In the genomic region with DNA sequence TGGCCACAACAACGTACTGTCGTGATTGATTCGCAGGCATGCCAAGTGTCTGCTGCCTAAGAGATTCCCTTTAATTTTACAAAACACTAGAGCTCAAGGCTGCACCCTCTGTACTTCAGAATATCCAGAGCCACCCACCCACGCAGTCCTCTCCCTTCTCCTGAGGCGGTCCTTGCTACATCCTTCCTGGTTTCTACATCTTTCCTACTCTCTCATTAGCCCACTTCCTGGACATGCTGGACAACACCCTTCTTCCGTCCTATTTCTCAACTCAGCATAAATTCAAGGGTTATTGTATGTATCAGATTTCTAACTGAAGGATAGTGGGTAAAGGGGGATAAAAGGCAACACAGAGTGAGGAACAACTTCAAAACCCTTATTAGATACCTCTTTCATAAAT, we compare ENCODE assay signal across 15 cellular contexts.
DNase-seq lines count a peak whose midpoint lies in the region; ATAC-seq and TF ChIP-seq lines count a peak whose summit lies in the region.
"Had no signal": no experiment of that assay in that cellular context is flagged by ENCODE, and none has a peak within 500 bp of the region (broad histone marks: within the 10 kb centered on the region; RNA-seq: fewer than 3 reads in every experiment).

No MANE protein-coding gene starts in this region.

- in situ Hi-C loops in transverse colon (cut with MboI; ENCODE audit: low pct_ligation_motif_present in 1 of 4, low pct_unique_long_range_greater_than_20kb in 1 of 4, low sequenced_read_pairs in 3 of 4), result no loop called here

- no peaks in the 10 kb centered on the region for H3K36me3 ChIP-seq in breast epithelium
- H3K36me3 ChIP-seq in transverse colon, result no peaks in the 10 kb centered on the region

- no peak for TF ChIP-seq POLR2A in breast epithelium (IDR thresholded peaks at IDR 0.05)
- no peak for TF ChIP-seq POLR2A in transverse colon (IDR thresholded peaks at IDR 0.05)

- WGBS in transverse colon (ENCODE audit: low coverage in 1 of 2), 2 donors, result 89 to 95% methylated on average over 6 of the region's 6 CpGs

- peak; percentile 18 for DNase-seq in MCF 10A (ENCODE audit: unreplicated experiment)
- no peak for DNase-seq in breast epithelium (ENCODE audit: low spot score in 2 of 2)
- DNase-seq in Kasumi-1 (lab: John Stamatoyannopoulos, UW), result peak; percentile 4 to 15
- peak; percentile 37 for DNase-seq in left cardiac atrium
- DNase-seq in transverse colon, result no peak
- no peak for DNase-seq in putamen (ENCODE audit: low spot score)
- no peak for DNase-seq in activated gamma-delta T cell treated with Interleukin-2 at 50 U/mL for 16 hours
- DNase-seq: 8988T; Calu3; CD4-positive, alpha-beta T cell; HCEC 1CT; NCI-H1092 treated with DMSO at 0.1 percent for 48 hours; NCI-H1694; NCI-H446 had no signal

- peaks cover 22% of the 10 kb centered on the region for H3K9me3 Mint-ChIP-seq in MCF 10A (ENCODE audit: unreplicated experiment)
- peaks cover 11% of the 10 kb centered on the region for H3K9me3 Mint-ChIP-seq in stimulated activated memory B cell treated with anti-CD40 and anti-IgM and Interleukin-4, amounts not matched to agents 10 μg/mL and 1 μg/mL and 100 μg/mL, for 72 hours

- CTCF ChIA-PET in MCF 10A (lab: Yijun Ruan, JAX), result interaction anchor here (1.5 kb wide), 1 partner anchor 25 kb away, joined by 4 read pairs; no protein-coding TSS in a partner anchor

- H3K36me3 Mint-ChIP-seq in MCF 10A (ENCODE audit: insufficient read depth, unreplicated experiment), result no peaks in the 10 kb centered on the region
- H3K36me3 Mint-ChIP-seq in stimulated activated memory B cell treated with anti-CD40 and anti-IgM and Interleukin-4, amounts not matched to agents 10 μg/mL and 1 μg/mL and 100 μg/mL, for 72 hours, result peaks cover 23% of the 10 kb centered on the region

- H3K27ac ChIP-seq in breast epithelium, result no peak overlapping the region
- no peak overlapping the region for H3K27ac ChIP-seq in transverse colon

- H3K27me3 Mint-ChIP-seq in MCF 10A (ENCODE audit: insufficient read depth, unreplicated experiment), result no peaks in the 10 kb centered on the region
- no peaks in the 10 kb centered on the region for H3K27me3 Mint-ChIP-seq in stimulated activated memory B cell treated with anti-CD40 and anti-IgM and Interleukin-4, amounts not matched to agents 10 μg/mL and 1 μg/mL and 100 μg/mL, for 72 hours
- H3K27me3 Mint-ChIP-seq: CD4-positive, alpha-beta T cell had no signal

- POLR2A ChIA-PET in MCF 10A (lab: Yijun Ruan, JAX), result no interaction called here

- H3K27me3 ChIP-seq in breast epithelium, result no peaks in the 10 kb centered on the region
- no peaks in the 10 kb centered on the region for H3K27me3 ChIP-seq in transverse colon

- H3K4me1 ChIP-seq in breast epithelium (peaks cover 0 to 8% of the 10 kb centered on the region in 2 donors), transverse colon (peaks cover 0 to 5% (median 0%) of the 10 kb centered on the region in 4 donors)

- no peak for TF ChIP-seq EP300 in transverse colon (IDR thresholded peaks at IDR 0.05; ENCODE audit: low read depth)

- H3K4me1 Mint-ChIP-seq in MCF 10A (ENCODE audit: insufficient read depth, unreplicated experiment), result peaks cover 5% of the 10 kb centered on the region
- peaks cover 65% of the 10 kb centered on the region for H3K4me1 Mint-ChIP-seq in stimulated activated memory B cell treated with anti-CD40 and anti-IgM and Interleukin-4, amounts not matched to agents 10 μg/mL and 1 μg/mL and 100 μg/mL, for 72 hours

- BruUV-seq in MCF 10A (replicated peaks; lab: Mats Ljungman, UMichigan), result no TSS peak

- TF ChIP-seq CTCF in MCF 10A (IDR thresholded peaks at IDR 0.05; ENCODE audit: unreplicated experiment) (no peak), breast epithelium (IDR thresholded peaks at IDR 0.05) (no peak), transverse colon (IDR thresholded peaks at IDR 0.05) (no peak)

- H3K9me3 ChIP-seq in breast epithelium, result no peaks in the 10 kb centered on the region
- H3K9me3 ChIP-seq in transverse colon, result no peaks in the 10 kb centered on the region

- intact Hi-C loops in MCF 10A (cut with micrococcal nuclease) (no loop called here), breast epithelium (cut with DNase I; ENCODE audit: low total_unique reads) (no loop called here), left cardiac atrium (cut with DNase I) (no loop called here), transverse colon (cut with DNase I; ENCODE audit: low total_unique reads) (no loop called here)

- no peak overlapping the region for H3K4me3 Mint-ChIP-seq in MCF 10A (ENCODE audit: unreplicated experiment)
- H3K4me3 Mint-ChIP-seq in stimulated activated memory B cell treated with anti-CD40 and anti-IgM and Interleukin-4, amounts not matched to agents 10 μg/mL and 1 μg/mL and 100 μg/mL, for 72 hours, result no peak overlapping the region
- H3K4me3 Mint-ChIP-seq: CD4-positive, alpha-beta T cell had no signal

- no peak overlapping the region for H3K4me3 ChIP-seq in breast epithelium
- no peak overlapping the region for H3K4me3 ChIP-seq in transverse colon

- ATAC-seq in left cardiac atrium, result peak in 1 of 2 donors; percentile 64
- no peak for ATAC-seq in stimulated activated memory B cell treated with anti-CD40 and anti-IgM and Interleukin-4, amounts not matched to agents 10 μg/mL and 1 μg/mL and 100 μg/mL, for 72 hours

- H3K27ac Mint-ChIP-seq in MCF 10A (ENCODE audit: low read depth, unreplicated experiment), result no peak overlapping the region
- peak overlapping the region; percentile 52 for H3K27ac Mint-ChIP-seq in stimulated activated memory B cell treated with anti-CD40 and anti-IgM and Interleukin-4, amounts not matched to agents 10 μg/mL and 1 μg/mL and 100 μg/mL, for 72 hours
- H3K27ac Mint-ChIP-seq: CD4-positive, alpha-beta T cell had no signal

Comparison
In these comparisons a context has a peak if more than half of its experiments do, and no peak if none do; other contexts are left out.
1. DNase-seq: peak in MCF 10A (single experiment), Kasumi-1 (2 of 2) and left cardiac atrium (single experiment); none in breast epithelium (0 of 2), transverse colon (single experiment), putamen (single experiment) and activated gamma-delta T cell treated with Interleukin-2 at 50 U/mL for 16 hours (single experiment).